In genomic region chr9:137127301-137128157, GRCh38 we compare ENCODE assay signal across 9 cellular contexts. TPM values are rescaled to one million over a fixed set of nuclear protein-coding genes. Genes with fewer than 3 reads are reported as not detected.
DNase-seq lines count a peak whose midpoint lies in the region; ATAC-seq and TF ChIP-seq lines count a peak whose summit lies in the region.
"Had no signal": no experiment of that assay in that cellular context is flagged by ENCODE, and none has a peak within 500 bp of the region (broad histone marks: within the 10 kb centered on the region; RNA-seq: fewer than 3 reads in every experiment).

No MANE protein-coding gene starts in this region.

- no peak overlapping the region for H2AFZ ChIP-seq in neural cell (ENCODE audit: low read depth, low read length)

- H3K27ac ChIP-seq in neural cell (ENCODE audit: low read length) (no peak overlapping the region), prostate gland (peak overlapping the region in 1 of 2 donors; percentile 11), WERI-Rb-1 (no peak overlapping the region)
- H3K27ac ChIP-seq: SJSA1 had no signal

- H3K4me2 ChIP-seq in neural cell (ENCODE audit: low read length): no peak overlapping the region

- no peaks in the 10 kb centered on the region for H4K20me1 ChIP-seq in neural cell (ENCODE audit: insufficient read depth)

- TF ChIP-seq POLR2A in prostate gland (IDR thresholded peaks at IDR 0.05): no peak

- no peaks in the 10 kb centered on the region for H3K9me2 ChIP-seq in neural cell (ENCODE audit: insufficient read depth, low read length)

- peaks cover 19% of the 10 kb centered on the region for H3K79me2 ChIP-seq in neural cell (replicated peaks; ENCODE audit: insufficient read depth, low read length)

- ATAC-seq in HG03108 (IDR thresholded peaks at IDR 0.05; ENCODE audit: unreplicated experiment): no peak

- no peak overlapping the region for H3K9ac ChIP-seq in neural cell (ENCODE audit: low read length)

- H3K9me3 ChIP-seq in neural cell (ENCODE audit: low read length) (no peaks in the 10 kb centered on the region), prostate gland (no peaks in the 10 kb centered on the region), WERI-Rb-1 (ENCODE audit: severe bottlenecking) (no peaks in the 10 kb centered on the region)

- H3K4me3 ChIP-seq in GM12875 (ENCODE audit: low read depth, low read length): peak overlapping the region; percentile 85
- H3K4me3 ChIP-seq in cardiac fibroblast (replicated peaks in 1 of 2; ENCODE audit: low read depth in 2 of 2, low read length in 2 of 2): peak overlapping the region; percentile 3 to 32
- peak overlapping the region; percentile 95 for H3K4me3 ChIP-seq in neural cell (ENCODE audit: low read length)
- no peak overlapping the region for H3K4me3 ChIP-seq in prostate gland
- H3K4me3 ChIP-seq in WERI-Rb-1 (ENCODE audit: low read depth, low read length): no peak overlapping the region
- H3K4me3 ChIP-seq: SJSA1 had no signal

- DNase-seq in OCI-M1 (lab: John Stamatoyannopoulos, UW): peak; percentile 92
- DNase-seq in cardiac fibroblast (ENCODE audit: low read depth in 2 of 2): peak; percentile 32 to 38
- DNase-seq in NCI-H2029 (lab: John Stamatoyannopoulos, UW): no peak
- no peak for DNase-seq in prostate gland (ENCODE audit: low spot score)
- no peak for DNase-seq in WERI-Rb-1

- H3K27me3 ChIP-seq in neural cell (ENCODE audit: insufficient read depth, low read depth, low read length) (no peaks in the 10 kb centered on the region), prostate gland (replicated peaks; ENCODE audit: insufficient read depth) (no peaks in the 10 kb centered on the region), WERI-Rb-1 (ENCODE audit: insufficient read depth, low read depth, severe bottlenecking) (no peaks in the 10 kb centered on the region)
- H3K27me3 ChIP-seq: SJSA1 had no signal

- TF ChIP-seq CTCF in GM12875 (IDR thresholded peaks at IDR 0.05; ENCODE audit: borderline replicate concordance, insufficient read depth, low read depth, low read length) (no peak), cardiac fibroblast (IDR thresholded peaks at IDR 0.05; ENCODE audit: low read depth, low read length) (no peak), neural cell (IDR thresholded peaks at IDR 0.05; ENCODE audit: poor library complexity, severe bottlenecking) (no peak), prostate gland (IDR thresholded peaks at IDR 0.05) (no peak), WERI-Rb-1 (IDR thresholded peaks at IDR 0.05; ENCODE audit: low read depth, low read length) (no peak)

- no peak for TF ChIP-seq EP300 in neural cell (conservative IDR thresholded peaks at IDR 0.05; ENCODE audit: poor library complexity, severe bottlenecking)

- intact Hi-C loops in prostate gland (cut with DNase I): no loop called here

- TF ChIP-seq RAD21 in neural cell (conservative IDR thresholded peaks at IDR 0.05): no peak

- WGBS in prostate gland: 48% methylated on average over 24 of the region's 24 CpGs

- no peaks in the 10 kb centered on the region for H3F3A ChIP-seq in neural cell (ENCODE audit: insufficient read depth, low read length, poor library complexity, severe bottlenecking)

- peaks cover 4% of the 10 kb centered on the region for H3K4me1 ChIP-seq in prostate gland (replicated peaks)

- no peaks in the 10 kb centered on the region for H3K36me3 ChIP-seq in neural cell (ENCODE audit: insufficient read depth, low read length)
- H3K36me3 ChIP-seq in prostate gland: no peaks in the 10 kb centered on the region
- no peaks in the 10 kb centered on the region; the same call in 1 of the 2 replicates for H3K36me3 ChIP-seq in WERI-Rb-1
- H3K36me3 ChIP-seq: SJSA1 had no signal

TF ChIP-seq in neural cell, 6 proteins besides CTCF, POLR2A, EP300 and RAD21:
- no peak for TF ChIP-seq POLR2AphosphoS5 (IDR thresholded peaks at IDR 0.05)
- no peak for TF ChIP-seq REST (IDR thresholded peaks at IDR 0.05; ENCODE audit: borderline replicate concordance)
- TF ChIP-seq TAF1 (IDR thresholded peaks at IDR 0.05; ENCODE audit: low read depth): no peak
- no peak for TF ChIP-seq EZH2 (IDR thresholded peaks at IDR 0.05; ENCODE audit: borderline replicate concordance, insufficient read depth, low read length, poor library complexity, severe bottlenecking)
- TF ChIP-seq SMC3 (conservative IDR thresholded peaks at IDR 0.05; ENCODE audit: poor library complexity): no peak
- no peak for TF ChIP-seq MXI1 (conservative IDR thresholded peaks at IDR 0.05; ENCODE audit: poor library complexity, severe bottlenecking)

RNA-seq across cellular contexts. Expression of gene GRIN1, which starts 11.4 kb away (rescaled TPM):
- polyA plus RNA-seq in neural cell: 0.58 and 0.68 TPM in 2 replicates
- polyA minus RNA-seq in neural cell: 1.9 and 2.8 TPM in 2 replicates
- total RNA-seq in prostate gland: 1 to 10 TPM in 1 of 2 donors, under 1 TPM in 1; 0.59 to 1.8 TPM
- total RNA-seq: SJSA1 had no signal

RNA-seq across cellular contexts. Expression of gene DPP7, which starts 13.0 kb away (rescaled TPM):
- polyA plus RNA-seq in neural cell: 23.3 and 43.3 TPM in 2 replicates
- polyA minus RNA-seq in neural cell: 6.1 and 6.7 TPM in 2 replicates
- 100 to 1,000 TPM; 147 to 235 TPM for total RNA-seq in prostate gland

RNA-seq across cellular contexts. Expression of gene MAN1B1, which starts 40.7 kb away (rescaled TPM):
- 72.0 and 90.9 TPM in 2 replicates for polyA plus RNA-seq in neural cell
- polyA minus RNA-seq in neural cell: 55.3 and 56.7 TPM in 2 replicates
- 100 to 1,000 TPM in 1 of 2 donors, 10 to 100 TPM in 1; 67.4 to 107 TPM for total RNA-seq in prostate gland

RNA-seq across cellular contexts. Expression of gene LRRC26, which starts 42.3 kb away (rescaled TPM):
- polyA plus RNA-seq in neural cell: 2.2 and 3.2 TPM in 2 replicates
- 3.7 and 3.9 TPM in 2 replicates for polyA minus RNA-seq in neural cell
- 100 to 1,000 TPM; 183 to 582 TPM for total RNA-seq in prostate gland
- total RNA-seq: SJSA1 had no signal

RNA-seq across cellular contexts. Expression of gene TMEM210, which starts 44.3 kb away (rescaled TPM):
- polyA plus RNA-seq in neural cell: not detected in 2 replicates
- not detected in 2 replicates for polyA minus RNA-seq in neural cell
- total RNA-seq in prostate gland: 1 to 10 TPM in 1 of 2 donors, not detected in 1; 3.1 TPM
- total RNA-seq: SJSA1 had no signal

Comparison
In these comparisons a context has a peak if more than half of its experiments do, and no peak if none do; other contexts are left out.
1. H3K4me3 ChIP-seq: peak in GM12875 (single experiment), cardiac fibroblast (2 of 2) and neural cell (single experiment); none in prostate gland (0 of 2) and WERI-Rb-1 (single experiment).
2. DNase-seq: peak in OCI-M1 (single experiment) and cardiac fibroblast (2 of 2); none in NCI-H2029 (single experiment), prostate gland (single experiment) and WERI-Rb-1 (single experiment).